ENCODE assay signal across 8 cellular contexts in genomic region chr6:148760568-148761531, GRCh38. TPM values are rescaled to one million over a fixed set of nuclear protein-coding genes. Genes with fewer than 3 reads are reported as not detected.
DNase-seq lines count a peak whose midpoint lies in the region; ATAC-seq lines count a peak whose summit lies in the region.

No MANE protein-coding gene starts in this region.

- H3K4me3 Mint-ChIP-seq in T-helper 2 cell treated with Interferon-gamma antibody and Interleukin-4, amounts not matched to agents 5 μg/mL and 100 μg/mL, for 36 hours, result peak overlapping the region; percentile 58

- peaks cover 36% of the 10 kb centered on the region for H3K4me1 Mint-ChIP-seq in T-helper 2 cell treated with Interferon-gamma antibody and Interleukin-4, amounts not matched to agents 5 μg/mL and 100 μg/mL, for 36 hours (ENCODE audit: low read depth)

- no peaks in the 10 kb centered on the region for H3K36me3 Mint-ChIP-seq in T-helper 2 cell treated with Interferon-gamma antibody and Interleukin-4, amounts not matched to agents 5 μg/mL and 100 μg/mL, for 36 hours (ENCODE audit: low read depth)

- H3K27me3 Mint-ChIP-seq in T-helper 2 cell treated with Interferon-gamma antibody and Interleukin-4, amounts not matched to agents 5 μg/mL and 100 μg/mL, for 36 hours (ENCODE audit: low read depth), result peaks cover 62% of the 10 kb centered on the region

- peak; percentile 83 for DNase-seq in AG08395 (ENCODE audit: low spot score)
- DNase-seq in T-helper 2 cell treated with Interferon-gamma antibody and Interleukin-4, amounts not matched to agents 5 μg/mL and 100 μg/mL, for 36 hours (ENCODE audit: low spot score), result peak; percentile 59
- peak; percentile 79 for DNase-seq in central memory CD4-positive, alpha-beta T cell
- DNase-seq in left colon, result peak; percentile 54 to 64
- DNase-seq in stimulated activated CD4-positive, alpha-beta T cell treated with anti-CD3 and anti-CD28 coated beads, TNF-alpha, amount 100 ng/mL, for 48 hours (ENCODE audit: low read depth in 3 of 3), result peak in 2 of 3 donors; percentile 31 to 45
- DNase-seq in NCI-H1105 (lab: John Stamatoyannopoulos, UW), result no peak

- no peaks in the 10 kb centered on the region for H3K9me3 Mint-ChIP-seq in T-helper 2 cell treated with Interferon-gamma antibody and Interleukin-4, amounts not matched to agents 5 μg/mL and 100 μg/mL, for 36 hours

- intact Hi-C loops in left colon (cut with DNase I, micrococcal nuclease), result no loop called here

- ATAC-seq in GM19324 (IDR thresholded peaks at IDR 0.05; ENCODE audit: low FRiP score, unreplicated experiment) (peak; percentile 30), HG03457 (IDR thresholded peaks at IDR 0.05; ENCODE audit: unreplicated experiment) (peak; percentile 32), left colon (peak; percentile 29)

- H3K27ac Mint-ChIP-seq in T-helper 2 cell treated with Interferon-gamma antibody and Interleukin-4, amounts not matched to agents 5 μg/mL and 100 μg/mL, for 36 hours, result peak overlapping the region; percentile 72

RNA-seq across cellular contexts. Expression of gene UST, which starts 14.0 kb away (rescaled TPM):
- total RNA-seq in left colon, result 1 to 10 TPM; 2.2 to 4.6 TPM
